ENCODE assay signal across 8 cellular contexts in genomic region chr20:50450961-50451752, GRCh38. TPM values are rescaled to one million over a fixed set of nuclear protein-coding genes. Genes with fewer than 3 reads are reported as not detected.
DNase-seq lines count a peak whose midpoint lies in the region; ATAC-seq and TF ChIP-seq lines count a peak whose summit lies in the region.

No MANE protein-coding gene starts in this region.

- no peaks in the 10 kb centered on the region for H3K36me3 Mint-ChIP-seq in naive thymus-derived CD4-positive, alpha-beta T cell

- no peaks in the 10 kb centered on the region for H3K79me2 ChIP-seq in KMS-11 (ENCODE audit: insufficient read depth, low read depth)

- DNase-seq in brain microvascular endothelial cell (peak; percentile 63), head of caudate nucleus (no peak), NCI-H526 treated with DMSO at 0.1 percent for 48 hours (lab: John Stamatoyannopoulos, UW) (no peak), DMS 273 treated with DMSO at 0.1 percent for 48 hours (lab: John Stamatoyannopoulos, UW) (no peak)
- no peak for DNase-seq in naive thymus-derived CD4-positive, alpha-beta T cell

- CTCF ChIA-PET in naive thymus-derived CD4-positive, alpha-beta T cell (lab: Charles Lee): interaction anchor here (1.6 kb wide), 1 partner anchor 14 kb away, joined by 3 read pairs; no protein-coding TSS in a partner anchor

- peak; percentile 82 for ATAC-seq in GM18502 (IDR thresholded peaks at IDR 0.05; ENCODE audit: poor library complexity, unreplicated experiment)
- peak; percentile 79 for ATAC-seq in GM21737 (IDR thresholded peaks at IDR 0.05; ENCODE audit: unreplicated experiment)
- ATAC-seq in naive thymus-derived CD4-positive, alpha-beta T cell: peak; percentile 65

- H3K4me3 Mint-ChIP-seq in naive thymus-derived CD4-positive, alpha-beta T cell: peak overlapping the region in 6 of 10 donors; percentile 1 to 67 (median 43)

- peaks cover 0 to 5% (median 0%) of the 10 kb centered on the region in 11 donors for H3K9me3 Mint-ChIP-seq in naive thymus-derived CD4-positive, alpha-beta T cell

- peaks cover 20 to 57% (median 34%) of the 10 kb centered on the region in 5 donors for H3K27me3 Mint-ChIP-seq in naive thymus-derived CD4-positive, alpha-beta T cell

- H3K27ac ChIP-seq in KMS-11: peak overlapping the region; percentile 13; the same call in 1 of the 2 replicates
- H3K27ac ChIP-seq in brain microvascular endothelial cell: peak overlapping the region; percentile 57
- no peak overlapping the region for H3K27ac ChIP-seq in naive thymus-derived CD4-positive, alpha-beta T cell (ENCODE audit: low read depth, low read length)

- H3K4me2 ChIP-seq in KMS-11: peak overlapping the region; percentile 87

- in situ Hi-C loops in brain microvascular endothelial cell (cut with HindIII; ENCODE audit: low pct_ligation_motif_present, low sequenced_read_pairs): no loop called here

- peaks cover 79% of the 10 kb centered on the region for H3K27me3 ChIP-seq in KMS-11 (ENCODE audit: insufficient read depth, low read depth)
- no peaks in the 10 kb centered on the region for H3K27me3 ChIP-seq in brain microvascular endothelial cell (replicated peaks)
- no peaks in the 10 kb centered on the region for H3K27me3 ChIP-seq in naive thymus-derived CD4-positive, alpha-beta T cell (ENCODE audit: control insufficient read depth in 2 of 2, insufficient read depth in 2 of 2, low read length in 2 of 2)

- intact Hi-C loops in naive thymus-derived CD4-positive, alpha-beta T cell (cut with micrococcal nuclease): no loop called here
- intact Hi-C loops in head of caudate nucleus (cut with DNase I): no loop called here

- POLR2A ChIA-PET in naive thymus-derived CD4-positive, alpha-beta T cell (lab: Charles Lee): no interaction called here

- no peaks in the 10 kb centered on the region for H4K20me1 ChIP-seq in KMS-11 (ENCODE audit: insufficient read depth)

- peak overlapping the region; percentile 39; the same call in 1 of the 2 replicates for H2AFZ ChIP-seq in KMS-11 (ENCODE audit: low read depth)

- TF ChIP-seq CTCF in KMS-11 (conservative IDR thresholded peaks at IDR 0.05; ENCODE audit: low read depth, low read length) (no peak), brain microvascular endothelial cell (IDR thresholded peaks at IDR 0.05; ENCODE audit: low read depth, low read length, missing control alignments) (no peak)

- peak overlapping the region; percentile 30; the same call in 1 of the 2 replicates for H3K9ac ChIP-seq in KMS-11

- no peaks in the 10 kb centered on the region for H3K36me3 ChIP-seq in KMS-11 (ENCODE audit: insufficient read depth)
- H3K36me3 ChIP-seq in brain microvascular endothelial cell (replicated peaks): no peaks in the 10 kb centered on the region
- no peaks in the 10 kb centered on the region for H3K36me3 ChIP-seq in naive thymus-derived CD4-positive, alpha-beta T cell (ENCODE audit: control insufficient read depth in 2 of 3, insufficient read depth in 3 of 3, low read length in 3 of 3)

- peaks cover 34% of the 10 kb centered on the region for H3K4me1 ChIP-seq in KMS-11 (ENCODE audit: low read depth, poor library complexity, severe bottlenecking)
- H3K4me1 ChIP-seq in naive thymus-derived CD4-positive, alpha-beta T cell (ENCODE audit: control insufficient read depth in 2 of 2, insufficient read depth in 2 of 2, low read length in 2 of 2): peaks cover 0 to 4% of the 10 kb centered on the region in 2 donors

- H3K4me3 ChIP-seq in KMS-11 (IDR thresholded peaks at IDR 0.05; ENCODE audit: insufficient read depth, low read depth, low read length) (no peak overlapping the region), brain microvascular endothelial cell (ENCODE audit: low read depth, low read length) (peak overlapping the region; percentile 35)
- no peak overlapping the region for H3K4me3 ChIP-seq in naive thymus-derived CD4-positive, alpha-beta T cell (ENCODE audit: low read length)

- peak overlapping the region in 3 of 9 donors; percentile 0 to 51 (median 11) for H3K27ac Mint-ChIP-seq in naive thymus-derived CD4-positive, alpha-beta T cell

- peaks cover 10 to 17% (median 15%) of the 10 kb centered on the region in 7 donors for H3K4me1 Mint-ChIP-seq in naive thymus-derived CD4-positive, alpha-beta T cell

- H3K9me3 ChIP-seq in naive thymus-derived CD4-positive, alpha-beta T cell (ENCODE audit: control insufficient read depth in 2 of 3, low read length in 3 of 3): no peaks in the 10 kb centered on the region

RNA-seq across cellular contexts. Expression of gene PTPN1, which starts 59.0 kb away (rescaled TPM):
- total RNA-seq in naive thymus-derived CD4-positive, alpha-beta T cell: 10 to 100 TPM; 53.9 to 80.5 (median 60.2) TPM
- 10 to 100 TPM; 30.4 to 34.7 TPM for polyA plus RNA-seq in naive thymus-derived CD4-positive, alpha-beta T cell
